ENCODE assay signal across 1 cellular context in genomic region chr17:77742579-77742978, GRCh38.
TF ChIP-seq lines count a peak whose summit lies in the region.

No MANE protein-coding gene starts in this region.

TF ChIP-seq in GM23338, 12 proteins besides CTCF, POLR2A, EP300 and RAD21 (continued from another document):
- TF ChIP-seq, protein P1, sequence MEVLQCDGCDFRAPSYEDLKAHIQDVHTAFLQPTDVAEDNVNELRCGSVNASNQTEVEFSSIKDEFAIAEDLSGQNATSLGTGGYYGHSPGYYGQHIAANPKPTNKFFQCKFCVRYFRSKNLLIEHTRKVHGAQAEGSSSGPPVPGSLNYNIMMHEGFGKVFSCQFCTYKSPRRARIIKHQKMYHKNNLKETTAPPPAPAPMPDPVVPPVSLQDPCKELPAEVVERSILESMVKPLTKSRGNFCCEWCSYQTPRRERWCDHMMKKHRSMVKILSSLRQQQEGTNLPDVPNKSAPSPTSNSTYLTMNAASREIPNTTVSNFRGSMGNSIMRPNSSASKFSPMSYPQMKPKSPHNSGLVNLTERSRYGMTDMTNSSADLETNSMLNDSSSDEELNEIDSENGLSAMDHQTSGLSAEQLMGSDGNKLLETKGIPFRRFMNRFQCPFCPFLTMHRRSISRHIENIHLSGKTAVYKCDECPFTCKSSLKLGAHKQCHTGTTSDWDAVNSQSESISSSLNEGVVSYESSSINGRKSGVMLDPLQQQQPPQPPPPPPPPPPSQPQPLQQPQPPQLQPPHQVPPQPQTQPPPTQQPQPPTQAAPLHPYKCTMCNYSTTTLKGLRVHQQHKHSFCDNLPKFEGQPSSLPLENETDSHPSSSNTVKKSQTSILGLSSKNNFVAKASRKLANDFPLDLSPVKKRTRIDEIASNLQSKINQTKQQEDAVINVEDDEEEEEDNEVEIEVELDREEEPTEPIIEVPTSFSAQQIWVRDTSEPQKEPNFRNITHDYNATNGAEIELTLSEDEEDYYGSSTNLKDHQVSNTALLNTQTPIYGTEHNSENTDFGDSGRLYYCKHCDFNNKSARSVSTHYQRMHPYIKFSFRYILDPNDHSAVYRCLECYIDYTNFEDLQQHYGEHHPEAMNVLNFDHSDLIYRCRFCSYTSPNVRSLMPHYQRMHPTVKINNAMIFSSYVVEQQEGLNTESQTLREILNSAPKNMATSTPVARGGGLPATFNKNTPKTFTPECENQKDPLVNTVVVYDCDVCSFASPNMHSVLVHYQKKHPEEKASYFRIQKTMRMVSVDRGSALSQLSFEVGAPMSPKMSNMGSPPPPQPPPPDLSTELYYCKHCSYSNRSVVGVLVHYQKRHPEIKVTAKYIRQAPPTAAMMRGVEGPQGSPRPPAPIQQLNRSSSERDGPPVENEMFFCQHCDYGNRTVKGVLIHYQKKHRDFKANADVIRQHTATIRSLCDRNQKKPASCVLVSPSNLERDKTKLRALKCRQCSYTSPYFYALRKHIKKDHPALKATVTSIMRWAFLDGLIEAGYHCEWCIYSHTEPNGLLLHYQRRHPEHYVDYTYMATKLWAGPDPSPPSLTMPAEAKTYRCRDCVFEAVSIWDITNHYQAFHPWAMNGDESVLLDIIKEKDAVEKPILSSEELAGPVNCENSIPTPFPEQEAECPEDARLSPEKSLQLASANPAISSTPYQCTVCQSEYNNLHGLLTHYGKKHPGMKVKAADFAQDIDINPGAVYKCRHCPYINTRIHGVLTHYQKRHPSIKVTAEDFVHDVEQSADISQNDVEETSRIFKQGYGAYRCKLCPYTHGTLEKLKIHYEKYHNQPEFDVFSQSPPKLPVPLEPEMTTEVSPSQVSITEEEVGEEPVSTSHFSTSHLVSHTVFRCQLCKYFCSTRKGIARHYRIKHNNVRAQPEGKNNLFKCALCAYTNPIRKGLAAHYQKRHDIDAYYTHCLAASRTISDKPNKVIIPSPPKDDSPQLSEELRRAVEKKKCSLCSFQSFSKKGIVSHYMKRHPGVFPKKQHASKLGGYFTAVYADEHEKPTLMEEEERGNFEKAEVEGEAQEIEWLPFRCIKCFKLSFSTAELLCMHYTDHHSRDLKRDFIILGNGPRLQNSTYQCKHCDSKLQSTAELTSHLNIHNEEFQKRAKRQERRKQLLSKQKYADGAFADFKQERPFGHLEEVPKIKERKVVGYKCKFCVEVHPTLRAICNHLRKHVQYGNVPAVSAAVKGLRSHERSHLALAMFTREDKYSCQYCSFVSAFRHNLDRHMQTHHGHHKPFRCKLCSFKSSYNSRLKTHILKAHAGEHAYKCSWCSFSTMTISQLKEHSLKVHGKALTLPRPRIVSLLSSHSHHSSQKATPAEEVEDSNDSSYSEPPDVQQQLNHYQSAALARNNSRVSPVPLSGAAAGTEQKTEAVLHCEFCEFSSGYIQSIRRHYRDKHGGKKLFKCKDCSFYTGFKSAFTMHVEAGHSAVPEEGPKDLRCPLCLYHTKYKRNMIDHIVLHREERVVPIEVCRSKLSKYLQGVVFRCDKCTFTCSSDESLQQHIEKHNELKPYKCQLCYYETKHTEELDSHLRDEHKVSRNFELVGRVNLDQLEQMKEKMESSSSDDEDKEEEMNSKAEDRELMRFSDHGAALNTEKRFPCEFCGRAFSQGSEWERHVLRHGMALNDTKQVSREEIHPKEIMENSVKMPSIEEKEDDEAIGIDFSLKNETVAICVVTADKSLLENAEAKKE (CRISPR knock-in tag; IDR thresholded peaks at IDR 0.05), result no peak
- TF ChIP-seq ZNF114 (CRISPR knock-in tag; IDR thresholded peaks at IDR 0.05) (no peak), CREB1 (CRISPR knock-in tag; IDR thresholded peaks at IDR 0.05; ENCODE audit: low read depth) (no peak), JUNB (IDR thresholded peaks at IDR 0.05; ENCODE audit: unreplicated experiment) (no peak)
- TF ChIP-seq, protein P2, sequence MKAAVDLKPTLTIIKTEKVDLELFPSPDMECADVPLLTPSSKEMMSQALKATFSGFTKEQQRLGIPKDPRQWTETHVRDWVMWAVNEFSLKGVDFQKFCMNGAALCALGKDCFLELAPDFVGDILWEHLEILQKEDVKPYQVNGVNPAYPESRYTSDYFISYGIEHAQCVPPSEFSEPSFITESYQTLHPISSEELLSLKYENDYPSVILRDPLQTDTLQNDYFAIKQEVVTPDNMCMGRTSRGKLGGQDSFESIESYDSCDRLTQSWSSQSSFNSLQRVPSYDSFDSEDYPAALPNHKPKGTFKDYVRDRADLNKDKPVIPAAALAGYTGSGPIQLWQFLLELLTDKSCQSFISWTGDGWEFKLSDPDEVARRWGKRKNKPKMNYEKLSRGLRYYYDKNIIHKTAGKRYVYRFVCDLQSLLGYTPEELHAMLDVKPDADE (IDR thresholded peaks at IDR 0.05), result no peak
